ENCODE assay signal across 12 cellular contexts in genomic region chr11:8989411-8989810, GRCh38. TPM values are rescaled to one million over a fixed set of nuclear protein-coding genes. Genes with fewer than 3 reads are reported as not detected.
DNase-seq lines count a peak whose midpoint lies in the region; ATAC-seq and TF ChIP-seq lines count a peak whose summit lies in the region.
"Had no signal": no experiment of that assay in that cellular context is flagged by ENCODE, and none has a peak within 500 bp of the region (broad histone marks: within the 10 kb centered on the region; RNA-seq: fewer than 3 reads in every experiment).

No MANE protein-coding gene starts in this region.

- H3K4me3 Mint-ChIP-seq in WTC11 = no peak overlapping the region

- DNase-seq in A172 (ENCODE audit: low spot score) (peak; percentile 45), HCEC 1CT (peak; percentile 11), WTC11 (ENCODE audit: low spot score) (no peak), foreskin fibroblast (peak; percentile 50 to 66)
- DNase-seq: cortex of kidney, NCI-H2107 had no signal

- POLR2A ChIA-PET in WTC11 (lab: Charles Lee) = interaction anchor here (0.6 kb wide), 1 partner anchor 1014 kb away, joined by 5 read pairs; no protein-coding TSS in a partner anchor

- peaks cover 5% of the 10 kb centered on the region for H3K4me1 Mint-ChIP-seq in WTC11

- TF ChIP-seq CTCF in WTC11 (IDR thresholded peaks at IDR 0.05) (no peak), foreskin fibroblast (IDR thresholded peaks at IDR 0.05; ENCODE audit: low read depth, low read length) (no peak)

- H3K4me3 ChIP-seq in foreskin fibroblast (ENCODE audit: low read depth in 1 of 2, low read length in 2 of 2) = no peak overlapping the region

- H3K9me3 Mint-ChIP-seq in WTC11 = peaks cover 4% of the 10 kb centered on the region

- no peak overlapping the region for H3K27ac Mint-ChIP-seq in WTC11

- H3K36me3 Mint-ChIP-seq in WTC11 = no peaks in the 10 kb centered on the region

- ATAC-seq in WTC11 (0 out of 2 replicates have a peak, but pooled peaks have one; percentile 26), HG03039 (IDR thresholded peaks at IDR 0.05; ENCODE audit: unreplicated experiment) (no peak), HG02884 (IDR thresholded peaks at IDR 0.05; ENCODE audit: unreplicated experiment) (no peak), GM21528 (IDR thresholded peaks at IDR 0.05; ENCODE audit: low FRiP score, unreplicated experiment) (no peak), GM19455 (IDR thresholded peaks at IDR 0.05; ENCODE audit: unreplicated experiment) (no peak)

- peaks cover 2% of the 10 kb centered on the region; the same call in 1 of the 2 replicates for H3K27me3 Mint-ChIP-seq in WTC11 (ENCODE audit: low read depth)

- CTCF ChIA-PET in WTC11 (lab: Charles Lee) = interaction anchor here (1.0 to 1.2 kb wide), 2 partner anchors 26 to 148 kb away, joined by 3 to 5 read pairs; no protein-coding TSS in a partner anchor

TF ChIP-seq in WTC11, 78 proteins besides CTCF, POLR2A, EP300 and RAD21:
- TF ChIP-seq NR1H2 (CRISPR knock-in tag; IDR thresholded peaks at IDR 0.05) (no peak), E2F4 (CRISPR knock-in tag; IDR thresholded peaks at IDR 0.05; ENCODE audit: borderline replicate concordance, low read depth) (no peak), ATF2 (CRISPR knock-in tag; IDR thresholded peaks at IDR 0.05; ENCODE audit: borderline replicate concordance, low read depth) (no peak), NFE2L1 (CRISPR knock-in tag; IDR thresholded peaks at IDR 0.05) (no peak), ZNF423 (CRISPR knock-in tag; IDR thresholded peaks at IDR 0.05) (no peak), MAX (CRISPR knock-in tag; IDR thresholded peaks at IDR 0.05) (no peak), ESRRA (CRISPR knock-in tag; IDR thresholded peaks at IDR 0.05; ENCODE audit: borderline replicate concordance) (no peak), GTF2I (CRISPR knock-in tag; conservative IDR thresholded peaks at IDR 0.05) (no peak), USF1 (CRISPR knock-in tag; IDR thresholded peaks at IDR 0.05) (no peak), HMGXB4 (CRISPR knock-in tag; IDR thresholded peaks at IDR 0.05) (no peak)
TF ChIP-seq in WTC11: peak in this region for 0.

RNA-seq across cellular contexts. Expression of gene NRIP3, which starts 14.4 kb away (rescaled TPM):
- 24.9 and 28.1 TPM in 2 replicates for total RNA-seq in A172 (2014; rRNA removed; shearing (Covaris generic))
- 3.9 to 4.5 TPM (median 4.4 TPM) in 3 replicates for total RNA-seq in WTC11 (2021)

RNA-seq across cellular contexts. Expression of gene TMEM9B, which starts 25.2 kb away (rescaled TPM):
- 61.6 and 66.5 TPM in 2 replicates for total RNA-seq in A172 (2014; rRNA removed; shearing (Covaris generic))
- total RNA-seq in WTC11 (2021) = 8.7 to 10.2 TPM (median 8.9 TPM) in 3 replicates

RNA-seq across cellular contexts. Expression of gene ASCL3, which starts 46.6 kb away (rescaled TPM):
- total RNA-seq in A172 (2014; rRNA removed; shearing (Covaris generic)) = not detected in 2 replicates
- not detected in 3 replicates for total RNA-seq in WTC11 (2021)
- total RNA-seq: A673, temporal lobe had no signal

RNA-seq across cellular contexts. Expression of gene C11orf16, which starts 56.7 kb away (rescaled TPM):
- total RNA-seq in A172 (2014; rRNA removed; shearing (Covaris generic)) = 0.31 TPM in 1 of 2 replicates, not detected in the other
- total RNA-seq in WTC11 (2021) = 0.11 to 0.42 TPM in 2 of 3 replicates, not detected in the other
- total RNA-seq: A673 had no signal
